15 cellular contexts compared by ENCODE assay signal in the genomic region with DNA sequence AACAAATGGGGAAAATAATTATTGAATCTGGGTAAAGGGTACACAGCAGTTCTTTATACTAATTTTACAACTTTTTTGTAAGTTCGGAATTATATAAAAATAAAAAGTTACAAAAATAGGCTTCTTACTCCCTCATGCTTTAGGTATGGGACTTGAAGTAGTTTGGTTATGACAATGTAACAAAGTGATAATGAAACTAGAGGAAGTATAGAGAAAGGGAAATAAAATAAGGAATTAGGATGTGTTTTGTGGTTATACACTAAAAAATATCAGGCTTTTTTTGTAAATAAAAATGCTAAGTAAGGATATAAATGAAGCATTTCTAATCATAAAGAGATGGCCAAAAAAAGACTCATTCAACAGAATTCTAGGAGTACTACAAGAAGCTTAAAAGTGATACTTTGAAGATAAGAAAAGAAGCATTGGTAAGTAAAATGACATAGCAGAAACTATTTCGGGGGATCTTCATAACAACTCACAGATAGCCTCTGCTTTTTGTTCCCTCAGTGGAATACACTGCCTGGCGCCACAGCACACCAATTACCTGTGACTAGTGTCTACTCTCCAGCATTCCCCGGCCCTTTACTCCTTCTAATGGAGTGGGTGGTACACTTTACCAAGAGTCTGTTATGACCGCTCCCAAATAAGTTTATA.
"Had no signal": no experiment of that assay in that cellular context is flagged by ENCODE, and none has a peak within 500 bp of the region (broad histone marks: within the 10 kb centered on the region; RNA-seq: fewer than 3 reads in every experiment).

No MANE protein-coding gene starts in this region.

- ATAC-seq: foreskin keratinocyte, heart right ventricle, left lung, sciatic nerve had no signal

- DNase-seq: activated B cell treated with CpG ODN at 0.5 μM for 24 hours; activated CD4-positive, alpha-beta T cell treated with anti-CD3 and anti-CD28 coated beads, Interleukin-2, amount 10 ng/mL, durations not matched to agents 24 days and 14 days; activated naive CD4-positive, alpha-beta T cell treated with anti-CD3 and anti-CD28 coated beads for 36 hours; foreskin keratinocyte; heart right ventricle; left lung; nephron progenitor cell; spleen; stimulated activated CD4-positive, alpha-beta T cell treated with anti-CD3 and anti-CD28 coated beads, Interleukin-2, amount 100 ng/mL, for 24 hours; stimulated activated naive CD4-positive, alpha-beta T cell; substantia nigra; T1000 had no signal

- H3K9me3 ChIP-seq: left lung, prostate gland had no signal

- H3K36me3 ChIP-seq: cardiac muscle cell, heart right ventricle, left lung, prostate gland, spleen had no signal

- H3K4me3 ChIP-seq: cardiac muscle cell, heart right ventricle, left lung, prostate gland, spleen had no signal

- H3K4me1 ChIP-seq: prostate gland, spleen had no signal

- H3K27ac ChIP-seq: cardiac muscle cell, foreskin keratinocyte, heart right ventricle, left lung, prostate gland, spleen had no signal

- H3K27me3 ChIP-seq: cardiac muscle cell, foreskin keratinocyte, heart right ventricle, left lung, spleen had no signal
